Comparison of ENCODE assay signal across 8 cellular contexts in genomic region chr2:216110620-216111019, GRCh38. TPM values are rescaled to one million over a fixed set of nuclear protein-coding genes. Genes with fewer than 3 reads are reported as not detected.
DNase-seq lines count a peak whose midpoint lies in the region; ATAC-seq, FAIRE-seq and TF ChIP-seq lines count a peak whose summit lies in the region.

No MANE protein-coding gene starts in this region.

- whole genome bisulfite sequencing in suprapubic skin: 7% methylated on average over 1 of the region's 1 CpG

- dilution Hi-C loops in keratinocyte (cut with MboI; ENCODE audit: extremely low pct_ligation_motif_present, low sequenced_read_pairs): no loop called here

- FAIRE-seq in keratinocyte (lab: Jason Lieb, UNC): no peak

- H3K27me3 Mint-ChIP-seq in activated T-cell treated with anti-CD3 and anti-CD28 coated beads, Interleukin-2, amount 50 U/mL, for 4 hours (ENCODE audit: low read depth): no peaks in the 10 kb centered on the region
- H3K27me3 Mint-ChIP-seq in activated T-helper 17 cell treated with anti-CD3 and anti-CD28 coated beads, Interleukin-2, amount 50 U/mL, for 72 hours: no peaks in the 10 kb centered on the region

- H3K4me1 ChIP-seq in keratinocyte (ENCODE audit: control insufficient read depth, extremely low read depth, insufficient read depth, low read length) (peaks cover 35% of the 10 kb centered on the region), suprapubic skin (peaks cover 46% of the 10 kb centered on the region)

- H3K4me3 ChIP-seq in keratinocyte (ENCODE audit: control insufficient read depth in 2 of 3, extremely low read depth in 1 of 3, insufficient read depth in 2 of 3, low read depth in 1 of 3, low read length in 3 of 3) (peak overlapping the region; percentile 93 to 99 (median 98)), suprapubic skin (peak overlapping the region; percentile 92)

- no peaks in the 10 kb centered on the region for H3K9me3 Mint-ChIP-seq in activated T-cell treated with anti-CD3 and anti-CD28 coated beads, Interleukin-2, amount 50 U/mL, for 4 hours
- no peaks in the 10 kb centered on the region for H3K9me3 Mint-ChIP-seq in activated T-helper 17 cell treated with anti-CD3 and anti-CD28 coated beads, Interleukin-2, amount 50 U/mL, for 72 hours

- no peak for DNase-seq in activated T-cell treated with anti-CD3 and anti-CD28 coated beads, Interleukin-2, amount 50 U/mL, for 4 hours
- DNase-seq in activated T-cell treated with anti-CD3 and anti-CD28 coated beads, Interleukin-2, amount 50 U/mL, for 48 hours: no peak
- DNase-seq in keratinocyte (ENCODE audit: low read depth, low spot score) (no peak), suprapubic skin (ENCODE audit: low spot score in 2 of 2) (no peak), NCI-H82 (lab: John Stamatoyannopoulos, UW) (no peak)

- no peak for TF ChIP-seq POLR2A in suprapubic skin (IDR thresholded peaks at IDR 0.05)

- no peaks in the 10 kb centered on the region for H3K9me1 ChIP-seq in keratinocyte (ENCODE audit: control insufficient read depth, extremely low read depth, insufficient read depth, low read length)

- H2AFZ ChIP-seq in keratinocyte (ENCODE audit: control insufficient read depth, low read length): no peak overlapping the region

- peak overlapping the region; percentile 100 for H3K4me3 Mint-ChIP-seq in activated T-cell treated with anti-CD3 and anti-CD28 coated beads, Interleukin-2, amount 50 U/mL, for 4 hours
- H3K4me3 Mint-ChIP-seq in activated T-helper 17 cell treated with anti-CD3 and anti-CD28 coated beads, Interleukin-2, amount 50 U/mL, for 72 hours: peak overlapping the region; percentile 97

- no peak for TF ChIP-seq EP300 in suprapubic skin (IDR thresholded peaks at IDR 0.05)

- H3K9me3 ChIP-seq in keratinocyte (ENCODE audit: control insufficient read depth, low read depth, low read length): no peaks in the 10 kb centered on the region
- no peaks in the 10 kb centered on the region for H3K9me3 ChIP-seq in suprapubic skin

- peak overlapping the region; percentile 100 for H3K27ac Mint-ChIP-seq in activated T-helper 17 cell treated with anti-CD3 and anti-CD28 coated beads, Interleukin-2, amount 50 U/mL, for 72 hours

- H4K20me1 ChIP-seq in keratinocyte (ENCODE audit: control insufficient read depth, extremely low read depth, insufficient read depth, low read length): no peaks in the 10 kb centered on the region

- peak overlapping the region; percentile 97 for H3K9ac ChIP-seq in keratinocyte (ENCODE audit: control insufficient read depth, extremely low read depth, insufficient read depth, low read length)

- H3K79me2 ChIP-seq in keratinocyte (ENCODE audit: control insufficient read depth, insufficient read depth, low read length): peaks cover 50% of the 10 kb centered on the region

- no peak for ATAC-seq in activated T-cell treated with anti-CD3 and anti-CD28 coated beads, Interleukin-2, amount 50 U/mL, for 4 hours
- no peak for ATAC-seq in activated T-helper 17 cell treated with anti-CD3 and anti-CD28 coated beads, Interleukin-2, amount 50 U/mL, for 72 hours (replicated peaks)
- ATAC-seq in GM18907 (IDR thresholded peaks at IDR 0.05; ENCODE audit: unreplicated experiment): no peak
- no peak for ATAC-seq in GM19035 (IDR thresholded peaks at IDR 0.05; ENCODE audit: unreplicated experiment)

- peaks cover 62% of the 10 kb centered on the region for H3K4me1 Mint-ChIP-seq in activated T-cell treated with anti-CD3 and anti-CD28 coated beads, Interleukin-2, amount 50 U/mL, for 4 hours (ENCODE audit: low read depth)
- H3K4me1 Mint-ChIP-seq in activated T-helper 17 cell treated with anti-CD3 and anti-CD28 coated beads, Interleukin-2, amount 50 U/mL, for 72 hours: peaks cover 44% of the 10 kb centered on the region

- TF ChIP-seq CTCF in keratinocyte (optimal IDR thresholded peaks at IDR 0.05 in 1 of 3, IDR thresholded peaks at IDR 0.05 in 1 of 3, conservative IDR thresholded peaks at IDR 0.05 in 1 of 3; ENCODE audit: extremely low read depth in 1 of 3, insufficient read depth in 2 of 3, low read length in 3 of 3): no peak
- no peak for TF ChIP-seq CTCF in suprapubic skin (IDR thresholded peaks at IDR 0.05)

- H3K27me3 ChIP-seq in keratinocyte (ENCODE audit: control insufficient read depth, extremely low read depth, insufficient read depth, low read length) (no peaks in the 10 kb centered on the region), suprapubic skin (no peaks in the 10 kb centered on the region)

- peak overlapping the region; percentile 93 for H3K4me2 ChIP-seq in keratinocyte (ENCODE audit: control insufficient read depth, extremely low read depth, insufficient read depth, low read depth, low read length)

- H3K36me3 Mint-ChIP-seq in activated T-cell treated with anti-CD3 and anti-CD28 coated beads, Interleukin-2, amount 50 U/mL, for 4 hours (ENCODE audit: insufficient read depth): peaks cover 53% of the 10 kb centered on the region
- H3K36me3 Mint-ChIP-seq in activated T-helper 17 cell treated with anti-CD3 and anti-CD28 coated beads, Interleukin-2, amount 50 U/mL, for 72 hours (ENCODE audit: low read depth): peaks cover 70% of the 10 kb centered on the region

- H3K36me3 ChIP-seq in keratinocyte (ENCODE audit: control insufficient read depth in 2 of 2, extremely low read depth in 1 of 2, insufficient read depth in 2 of 2, low read length in 2 of 2): peaks cover 24 to 29% of the 10 kb centered on the region in 2 experiments
- peaks cover 26% of the 10 kb centered on the region for H3K36me3 ChIP-seq in suprapubic skin

- peak overlapping the region; percentile 90 for H3K27ac ChIP-seq in keratinocyte (ENCODE audit: control insufficient read depth, insufficient read depth, low read length)
- peak overlapping the region; percentile 94 for H3K27ac ChIP-seq in suprapubic skin

RNA-seq across cellular contexts. Expression of gene XRCC5, which starts 1.5 kb away (rescaled TPM):
- 100 to 1,000 TPM; 460 to 524 (median 513) TPM for total RNA-seq in activated T-cell treated with anti-CD3 and anti-CD28 coated beads, Interleukin-2, amount 50 U/mL, for 4 hours
- total RNA-seq in activated T-helper 17 cell treated with anti-CD3 and anti-CD28 coated beads, Interleukin-2, amount 50 U/mL, for 72 hours: 100 to 1,000 TPM; 391 to 617 TPM
- polyA plus RNA-seq in keratinocyte: 316 to 521 TPM (median 377 TPM) in 3 replicates
- polyA plus RNA-seq in keratinocyte (2011; ENCODE audit: low read depth): 206 TPM
- polyA plus RNA-seq in keratinocyte (2011; cell fraction: cytosol; rRNA removed): 120 and 289 TPM in 2 replicates
- polyA plus RNA-seq in keratinocyte (2011; cell fraction: nucleus; rRNA removed): 203 and 222 TPM in 2 replicates
- 108 and 202 TPM in 2 replicates for polyA plus RNA-seq in keratinocyte (2012; ENCODE audit: low replicate concordance)
- 242 to 650 TPM (median 576 TPM) in 3 replicates for polyA minus RNA-seq in keratinocyte
- polyA minus RNA-seq in keratinocyte (2011; cell fraction: cytosol; rRNA and poly(A)+ RNA removed): 121 TPM
- 185 and 263 TPM in 2 replicates for polyA minus RNA-seq in keratinocyte (2011; cell fraction: nucleus; rRNA and poly(A)+ RNA removed)
- 100 to 1,000 TPM; 122 to 153 (median 136) TPM for total RNA-seq in suprapubic skin

RNA-seq across cellular contexts. Expression of gene TMEM169, which starts 28.9 kb away (rescaled TPM):
- total RNA-seq in activated T-cell treated with anti-CD3 and anti-CD28 coated beads, Interleukin-2, amount 50 U/mL, for 4 hours: under 1 TPM; 0.08 to 0.53 (median 0.27) TPM
- total RNA-seq in activated T-helper 17 cell treated with anti-CD3 and anti-CD28 coated beads, Interleukin-2, amount 50 U/mL, for 72 hours: 1 to 10 TPM; 1.4 to 1.5 TPM
- polyA plus RNA-seq in keratinocyte: 0.07 to 0.08 TPM in 2 of 3 replicates, not detected in the other
- polyA plus RNA-seq in keratinocyte (2011; ENCODE audit: low read depth): not detected
- 0.06 TPM in 1 of 2 replicates, not detected in the other for polyA plus RNA-seq in keratinocyte (2011; cell fraction: cytosol; rRNA removed)
- polyA plus RNA-seq in keratinocyte (2011; cell fraction: nucleus; rRNA removed): 0.04 TPM in 1 of 2 replicates, not detected in the other
- polyA plus RNA-seq in keratinocyte (2012; ENCODE audit: low replicate concordance): 0.04 TPM in 1 of 2 replicates, not detected in the other
- polyA minus RNA-seq in keratinocyte: not detected in 3 replicates
- polyA minus RNA-seq in keratinocyte (2011; cell fraction: cytosol; rRNA and poly(A)+ RNA removed): not detected
- polyA minus RNA-seq in keratinocyte (2011; cell fraction: nucleus; rRNA and poly(A)+ RNA removed): not detected in 2 replicates
- total RNA-seq in suprapubic skin: under 1 TPM in 3 of 4 donors, not detected in 1; 0.30 to 0.85 (median 0.72) TPM

RNA-seq across cellular contexts. Expression of gene PECR, which starts 29.0 kb away (rescaled TPM):
- total RNA-seq in activated T-cell treated with anti-CD3 and anti-CD28 coated beads, Interleukin-2, amount 50 U/mL, for 4 hours: 1 to 10 TPM; 4.7 to 6.9 (median 6.0) TPM
- total RNA-seq in activated T-helper 17 cell treated with anti-CD3 and anti-CD28 coated beads, Interleukin-2, amount 50 U/mL, for 72 hours: 10 to 100 TPM; 27.7 to 27.8 TPM
- 7.3 to 12.0 TPM (median 7.8 TPM) in 3 replicates for polyA plus RNA-seq in keratinocyte
- 1.2 TPM for polyA plus RNA-seq in keratinocyte (2011; ENCODE audit: low read depth)
- polyA plus RNA-seq in keratinocyte (2011; cell fraction: cytosol; rRNA removed): 6.9 and 10.2 TPM in 2 replicates
- 5.2 and 7.3 TPM in 2 replicates for polyA plus RNA-seq in keratinocyte (2011; cell fraction: nucleus; rRNA removed)
- polyA plus RNA-seq in keratinocyte (2012; ENCODE audit: low replicate concordance): 1.4 and 4.2 TPM in 2 replicates
- polyA minus RNA-seq in keratinocyte: 4.6 to 14.6 TPM (median 4.9 TPM) in 3 replicates
- 4.2 TPM for polyA minus RNA-seq in keratinocyte (2011; cell fraction: cytosol; rRNA and poly(A)+ RNA removed)
- polyA minus RNA-seq in keratinocyte (2011; cell fraction: nucleus; rRNA and poly(A)+ RNA removed): 1.7 and 3.8 TPM in 2 replicates
- total RNA-seq in suprapubic skin: 10 to 100 TPM; 11.1 to 15.6 (median 11.9) TPM
